ENCODE assay signal across 8 cellular contexts in genomic region chr19:58572818-58573657, GRCh38. TPM values are rescaled to one million over a fixed set of nuclear protein-coding genes. Genes with fewer than 3 reads are reported as not detected.
DNase-seq lines count a peak whose midpoint lies in the region; ATAC-seq lines count a peak whose summit lies in the region.

TSS of gene MZF1 (minus strand) at chr19:58573335. CDS start at chr19:58571389, 1,946 bp downstream.

- peaks cover 0 to 9% of the 10 kb centered on the region in 2 donors for H3K36me3 Mint-ChIP-seq in naive B cell
- H3K36me3 Mint-ChIP-seq in stimulated activated naive B cell treated with anti-CD40 and anti-IgM and Interleukin-4, amounts not matched to agents 10 μg/mL and 1 μg/mL and 100 μg/mL, for 72 hours, result peaks cover 33 to 34% of the 10 kb centered on the region in 2 donors

- H3K4me3 Mint-ChIP-seq in naive B cell, result peak within 1 kb of the TSS; percentile 85 to 100 (median 99)
- peak within 1 kb of the TSS; percentile 90 to 93 for H3K4me3 Mint-ChIP-seq in stimulated activated naive B cell treated with anti-CD40 and anti-IgM and Interleukin-4, amounts not matched to agents 10 μg/mL and 1 μg/mL and 100 μg/mL, for 72 hours

- H3K4me1 ChIP-seq in HUES64 (ENCODE audit: insufficient read depth, low read length) (no peaks in the 10 kb centered on the region), esophagus (ENCODE audit: control insufficient read depth in 2 of 2, insufficient read depth in 2 of 2, low read length in 1 of 2) (peaks cover 4 to 7% of the 10 kb centered on the region in 2 donors)

- H3K9me3 ChIP-seq in HUES64 (ENCODE audit: insufficient read depth, low read depth, low read length) (no peaks in the 10 kb centered on the region), esophagus (ENCODE audit: control insufficient read depth in 2 of 2, insufficient read depth in 1 of 2, low read depth in 1 of 2, low read length in 1 of 2) (no peaks in the 10 kb centered on the region)

- WGBS in HUES64, result under 1% methylated on average over 75 of the region's 75 CpGs
- WGBS in esophagus, 2 donors, result 0 to 1% methylated on average over 66 to 75 of the region's 75 CpGs

- no peaks in the 10 kb centered on the region for H3K27me3 Mint-ChIP-seq in naive B cell
- no peaks in the 10 kb centered on the region for H3K27me3 Mint-ChIP-seq in stimulated activated naive B cell treated with anti-CD40 and anti-IgM and Interleukin-4, amounts not matched to agents 10 μg/mL and 1 μg/mL and 100 μg/mL, for 72 hours

- H3K4me3 ChIP-seq in HUES64 (ENCODE audit: low read length), result peak within 1 kb of the TSS; percentile 75
- peak within 1 kb of the TSS; percentile 64 to 70 for H3K4me3 ChIP-seq in esophagus (ENCODE audit: low read depth in 1 of 2, low read length in 2 of 2)

- DNase-seq in CD1c-positive myeloid dendritic cell (ENCODE audit: extremely low spot score), result peak; percentile 100
- DNase-seq in activated CD8-positive, alpha-beta memory T cell treated with anti-CD3 and anti-CD28 coated beads, Interleukin-2, amount 50 U/mL, for 1 hour (ENCODE audit: extremely low read depth), result peak; percentile 100
- DNase-seq in naive B cell, result peak; percentile 100
- DNase-seq in stimulated activated naive B cell treated with anti-CD40 and anti-IgM and Interleukin-4, amounts not matched to agents 10 μg/mL and 1 μg/mL and 100 μg/mL, for 72 hours, result peak; percentile 100
- no peak for DNase-seq in NCI-H748 (lab: John Stamatoyannopoulos, UW; ENCODE audit: unreplicated experiment)

- peak within 1 kb of the TSS; percentile 94 for H3K27ac ChIP-seq in HUES64 (ENCODE audit: low read depth, low read length)
- H3K27ac ChIP-seq in esophagus (ENCODE audit: low read depth in 2 of 2, low read length in 1 of 2), result peak within 1 kb of the TSS; percentile 87 to 100

- peak; percentile 53 for ATAC-seq in GM21381 (IDR thresholded peaks at IDR 0.05; ENCODE audit: unreplicated experiment)
- ATAC-seq in naive B cell (ENCODE audit: low read depth in 2 of 2), result peak; percentile 65 to 66
- ATAC-seq in stimulated activated naive B cell treated with anti-CD40 and anti-IgM and Interleukin-4, amounts not matched to agents 10 μg/mL and 1 μg/mL and 100 μg/mL, for 72 hours (replicated peaks), result peak; percentile 68 to 69

- H3K4me1 Mint-ChIP-seq in naive B cell, result peaks cover 45 to 57% (median 54%) of the 10 kb centered on the region in 3 donors
- peaks cover 33 to 56% of the 10 kb centered on the region in 2 donors for H3K4me1 Mint-ChIP-seq in stimulated activated naive B cell treated with anti-CD40 and anti-IgM and Interleukin-4, amounts not matched to agents 10 μg/mL and 1 μg/mL and 100 μg/mL, for 72 hours

- peaks cover 0 to 9% (median 0%) of the 10 kb centered on the region in 7 donors for H3K9me3 Mint-ChIP-seq in naive B cell
- peaks cover 3 to 5% of the 10 kb centered on the region in 2 donors for H3K9me3 Mint-ChIP-seq in stimulated activated naive B cell treated with anti-CD40 and anti-IgM and Interleukin-4, amounts not matched to agents 10 μg/mL and 1 μg/mL and 100 μg/mL, for 72 hours

- H3K9ac ChIP-seq in HUES64 (ENCODE audit: low read depth, low read length), result peak within 1 kb of the TSS; percentile 92

- peak within 1 kb of the TSS; percentile 98 to 100 (median 100) for H3K27ac Mint-ChIP-seq in naive B cell
- H3K27ac Mint-ChIP-seq in stimulated activated naive B cell treated with anti-CD40 and anti-IgM and Interleukin-4, amounts not matched to agents 10 μg/mL and 1 μg/mL and 100 μg/mL, for 72 hours, result peak within 1 kb of the TSS; percentile 99

- H3K27me3 ChIP-seq in HUES64 (ENCODE audit: insufficient read depth, low read length) (no peaks in the 10 kb centered on the region), esophagus (ENCODE audit: control insufficient read depth in 1 of 2, insufficient read depth in 2 of 2, low read length in 2 of 2) (no peaks in the 10 kb centered on the region)

- H3K36me3 ChIP-seq in HUES64 (ENCODE audit: insufficient read depth, low read length) (peaks cover 22% of the 10 kb centered on the region; the same call in 1 of the 2 replicates), esophagus (ENCODE audit: control insufficient read depth in 2 of 2, insufficient read depth in 2 of 2, low read length in 1 of 2) (peaks cover 3 to 23% of the 10 kb centered on the region in 2 donors)

RNA-seq across cellular contexts. Expression of gene MZF1, which starts in this region (rescaled TPM):
- polyA plus RNA-seq in HUES64 (2013, experiment 1 of 2), result 9.8 TPM
- 8.4 TPM for polyA plus RNA-seq in HUES64 (2013, experiment 2 of 2)
- polyA plus RNA-seq in esophagus (10 to 100 TPM; 15.3 to 35.9 TPM), naive B cell (ENCODE audit: low read depth in 6 of 6) (10 to 100 TPM in 2 of 6 donors, 1 to 10 TPM in 4; 6.6 to 14.8 (median 9.3) TPM)
